Comparison of ENCODE assay signal across 13 cellular contexts in genomic region chr9:123318961-123319421, GRCh38. TPM values are rescaled to one million over a fixed set of nuclear protein-coding genes. Genes with fewer than 3 reads are reported as not detected.
DNase-seq lines count a peak whose midpoint lies in the region; ATAC-seq and TF ChIP-seq lines count a peak whose summit lies in the region.
"Had no signal": no experiment of that assay in that cellular context is flagged by ENCODE, and none has a peak within 500 bp of the region (broad histone marks: within the 10 kb centered on the region; RNA-seq: fewer than 3 reads in every experiment).

No MANE protein-coding gene starts in this region.

- POLR2A ChIA-PET in CD4-positive, alpha-beta T cell (lab: Charles Lee): no interaction called here
- POLR2A ChIA-PET in Panc1 (lab: Charles Lee): no interaction called here

- no peaks in the 10 kb centered on the region for H3K9me3 Mint-ChIP-seq in CD4-positive, alpha-beta T cell
- no peaks in the 10 kb centered on the region for H3K9me3 Mint-ChIP-seq in progenitor cell of endocrine pancreas (ENCODE audit: low read depth)

- H3K27ac Mint-ChIP-seq in CD4-positive, alpha-beta T cell: peak overlapping the region; percentile 33
- no peak overlapping the region for H3K27ac Mint-ChIP-seq in progenitor cell of endocrine pancreas

- in situ Hi-C loops in Panc1 (cut with HindIII; ENCODE audit: low pct_unique_long_range_greater_than_20kb, low sequenced_read_pairs): no loop called here

- no peaks in the 10 kb centered on the region for H3K9me3 ChIP-seq in CD4-positive, alpha-beta T cell (ENCODE audit: control insufficient read depth, low read length)
- H3K9me3 ChIP-seq in Panc1 (ENCODE audit: control insufficient read depth, insufficient read depth, low read depth, low read length) (no peaks in the 10 kb centered on the region), gastroesophageal sphincter (no peaks in the 10 kb centered on the region), spleen (no peaks in the 10 kb centered on the region)

- CTCF ChIA-PET in CD4-positive, alpha-beta T cell (lab: Charles Lee): no interaction called here
- CTCF ChIA-PET in Panc1 (lab: Charles Lee): no interaction called here

- H3K4me1 ChIP-seq in Panc1 (ENCODE audit: control insufficient read depth, insufficient read depth, low read length) (no peaks in the 10 kb centered on the region), gastroesophageal sphincter (peaks cover 0 to 33% (median 5%) of the 10 kb centered on the region in 3 donors), spleen (peaks cover 3 to 60% (median 33%) of the 10 kb centered on the region in 6 donors)

- no TSS peak for BruUV-seq in Panc1 (replicated peaks; lab: Mats Ljungman, UMichigan)

- H3K36me3 Mint-ChIP-seq in CD4-positive, alpha-beta T cell (ENCODE audit: low read depth): no peaks in the 10 kb centered on the region
- no peaks in the 10 kb centered on the region for H3K36me3 Mint-ChIP-seq in progenitor cell of endocrine pancreas (ENCODE audit: insufficient read depth)

- no peak for ATAC-seq in CD4-positive, alpha-beta T cell (ENCODE audit: poor library complexity)
- ATAC-seq in Panc1 (0 out of 2 replicates have a peak, but pooled peaks have one; percentile 42), gastroesophageal sphincter (peak; percentile 64), GM18858 (IDR thresholded peaks at IDR 0.05; ENCODE audit: unreplicated experiment) (no peak)

- H3K4me3 Mint-ChIP-seq in CD4-positive, alpha-beta T cell: no peak overlapping the region
- H3K4me3 Mint-ChIP-seq in progenitor cell of endocrine pancreas (ENCODE audit: low read depth): no peak overlapping the region

- DNase-seq in CD4-positive, alpha-beta T cell: no peak
- no peak for DNase-seq in Panc1 (ENCODE audit: low read depth, low spot score)
- peak; percentile 58 for DNase-seq in spleen
- no peak for DNase-seq in OCI-M1 (lab: John Stamatoyannopoulos, UW)
- DNase-seq in progenitor cell of endocrine pancreas (ENCODE audit: low spot score, unreplicated experiment): no peak
- DNase-seq: activated CD4-positive, alpha-beta T cell treated with anti-CD3 and anti-CD28 coated beads, Interleukin-2, amount 50 U/mL, for 1 hour; NCI-H2107; stimulated activated naive CD4-positive, alpha-beta T cell treated with Interleukin-2 at 50 U/mL for 16 hours had no signal

- WGBS in gastroesophageal sphincter (ENCODE audit: low coverage in 1 of 2), 2 donors: 23 to 26% methylated on average over 3 to 7 of the region's 7 CpGs
- WGBS in spleen, 5 donors: 87 to 97% (median 90%) methylated on average over 7 of the region's 7 CpGs

- no peak for TF ChIP-seq POLR2A in gastroesophageal sphincter (IDR thresholded peaks at IDR 0.05)
- no peak for TF ChIP-seq POLR2A in spleen (IDR thresholded peaks at IDR 0.05)

- H3K36me3 ChIP-seq in Panc1 (ENCODE audit: control insufficient read depth, insufficient read depth, low read length) (no peaks in the 10 kb centered on the region), gastroesophageal sphincter (no peaks in the 10 kb centered on the region), spleen (no peaks in the 10 kb centered on the region)

- intact Hi-C loops in CD4-positive, alpha-beta T cell (cut with DNase I, micrococcal nuclease): no loop called here
- intact Hi-C loops in Panc1 (cut with micrococcal nuclease; ENCODE audit: unreplicated experiment): no loop called here
- intact Hi-C loops in spleen (cut with DNase I; ENCODE audit: low total_unique reads): no loop called here

- H3K27me3 Mint-ChIP-seq in CD4-positive, alpha-beta T cell: no peaks in the 10 kb centered on the region
- peaks cover 15% of the 10 kb centered on the region for H3K27me3 Mint-ChIP-seq in progenitor cell of endocrine pancreas

- no peak for TF ChIP-seq EP300 in gastroesophageal sphincter (IDR thresholded peaks at IDR 0.05)

- H3K27ac ChIP-seq in CD4-positive, alpha-beta T cell (ENCODE audit: low read depth, low read length): no peak overlapping the region
- H3K27ac ChIP-seq in Panc1 (ENCODE audit: low read length) (no peak overlapping the region), gastroesophageal sphincter (peak overlapping the region in 3 of 4 donors; percentile 47 to 58 (median 48)), spleen (no peak overlapping the region)

- peaks cover 32% of the 10 kb centered on the region for H3K4me1 Mint-ChIP-seq in CD4-positive, alpha-beta T cell (ENCODE audit: low read depth)
- H3K4me1 Mint-ChIP-seq in progenitor cell of endocrine pancreas (ENCODE audit: low read depth): peaks cover 22% of the 10 kb centered on the region

- TF ChIP-seq CTCF in CD4-positive, alpha-beta T cell (IDR thresholded peaks at IDR 0.05): no peak
- TF ChIP-seq CTCF in Panc1 (IDR thresholded peaks at IDR 0.05) (no peak), gastroesophageal sphincter (IDR thresholded peaks at IDR 0.05) (no peak), spleen (IDR thresholded peaks at IDR 0.05 in 8 of 11, conservative IDR thresholded peaks at IDR 0.05 in 3 of 11) (no peak), progenitor cell of endocrine pancreas (IDR thresholded peaks at IDR 0.05; ENCODE audit: unreplicated experiment) (no peak)

- H3K4me3 ChIP-seq in Panc1 (ENCODE audit: low read depth in 2 of 2, low read length in 2 of 2) (no peak overlapping the region), gastroesophageal sphincter (no peak overlapping the region), spleen (no peak overlapping the region)

- no peaks in the 10 kb centered on the region for H3K27me3 ChIP-seq in CD4-positive, alpha-beta T cell (ENCODE audit: control insufficient read depth, insufficient read depth, low read length)
- H3K27me3 ChIP-seq in Panc1 (ENCODE audit: control insufficient read depth, insufficient read depth, low read length) (no peaks in the 10 kb centered on the region), gastroesophageal sphincter (no peaks in the 10 kb centered on the region), spleen (replicated peaks in 1 of 7) (no peaks in the 10 kb centered on the region)

RNA-seq across cellular contexts. Expression of gene CRB2, which starts 37.0 kb away (rescaled TPM):
- total RNA-seq in CD4-positive, alpha-beta T cell: not detected
- total RNA-seq in Panc1 (2021; ENCODE audit: unreplicated experiment) (0.05 TPM), gastroesophageal sphincter (not detected), spleen (1 to 10 TPM in 6 of 7 donors, under 1 TPM in 1; 0.34 to 3.0 (median 2.2) TPM), progenitor cell of endocrine pancreas (7.1 and 8.4 TPM in 2 replicates)
- not detected for polyA plus RNA-seq in Panc1 (2012; ENCODE audit: insufficient read length)
- 1 to 10 TPM in 1 of 3 donors, under 1 TPM in 2; 0.42 to 1.2 (median 0.52) TPM for polyA plus RNA-seq in spleen
- total RNA-seq: M059J; pulmonary artery endothelial cell; T-helper 1 cell treated with Interleukin-12 subunit alpha and Interleukin-12 subunit beta and Interleukin-4 antibody, amounts not matched to agents 30 ng/mL and 1 ng/mL, for 36 hours had no signal

RNA-seq across cellular contexts. Expression of gene STRBP, which starts 50.6 kb away (rescaled TPM):
- 10 to 100 TPM; 10.9 to 12.0 TPM for total RNA-seq in CD4-positive, alpha-beta T cell
- 40.3 TPM for total RNA-seq in Panc1 (2021; ENCODE audit: unreplicated experiment)
- polyA plus RNA-seq in Panc1 (2012; ENCODE audit: insufficient read length): 18.7 TPM
- 10 to 100 TPM; 10.4 to 20.6 (median 14.8) TPM for total RNA-seq in gastroesophageal sphincter
- total RNA-seq in spleen: 10 to 100 TPM; 23.8 to 48.4 (median 36.8) TPM
- 10 to 100 TPM; 30.9 to 57.1 (median 36.5) TPM for polyA plus RNA-seq in spleen
- 87.3 and 101 TPM in 2 replicates for total RNA-seq in progenitor cell of endocrine pancreas

Comparison
In these comparisons a context has a peak if more than half of its experiments do, and no peak if none do; other contexts are left out.
1. ATAC-seq: peak in Panc1 (single experiment) and gastroesophageal sphincter (single experiment); none in CD4-positive, alpha-beta T cell (single experiment) and GM18858 (single experiment).
2. H3K27ac ChIP-seq: peak in gastroesophageal sphincter (3 of 4); none in CD4-positive, alpha-beta T cell (single experiment), Panc1 (single experiment) and spleen (0 of 8).